ENCODE assay signal across 16 cellular contexts in genomic region chr3:13338231-13338630, GRCh38.
DNase-seq lines count a peak whose midpoint lies in the region; ATAC-seq, FAIRE-seq and TF ChIP-seq lines count a peak whose summit lies in the region.
"Had no signal": no experiment of that assay in that cellular context is flagged by ENCODE, and none has a peak within 500 bp of the region (broad histone marks: within the 10 kb centered on the region; RNA-seq: fewer than 3 reads in every experiment).

No MANE protein-coding gene starts in this region.

- no peak overlapping the region for H3K4ac ChIP-seq in neuronal stem cell (ENCODE audit: low read length)

- no peak overlapping the region for H3K18ac ChIP-seq in neuronal stem cell (ENCODE audit: low read length)

- no peaks in the 10 kb centered on the region for H3K79me1 ChIP-seq in neuronal stem cell (ENCODE audit: low read depth, low read length)

- no peaks in the 10 kb centered on the region for H3K9me3 Mint-ChIP-seq in activated T-cell treated with anti-CD3 and anti-CD28 coated beads, Interleukin-2, amount 50 U/mL, for 24 hours

- DNase-seq in activated T-cell treated with anti-CD3 and anti-CD28 coated beads, Interleukin-2, amount 50 U/mL, for 24 hours, result no peak
- DNase-seq in activated T-cell treated with anti-CD3 and anti-CD28 coated beads, Interleukin-2, amount 50 U/mL, for 48 hours, result no peak
- DNase-seq in GM12878 (ENCODE audit: low read depth, low spot score), result no peak
- no peak for DNase-seq in neuronal stem cell (ENCODE audit: low spot score)
- DNase-seq in NCI-H345 (lab: John Stamatoyannopoulos, UW), result no peak
- no peak for DNase-seq in left cardiac atrium
- DNase-seq in midbrain (lab: John Stamatoyannopoulos, UW), result no peak
- DNase-seq: amygdala; NCI-H1417; NCI-H510A treated with DMSO at 0.1 percent for 48 hours; posterior cingulate gyrus; stimulated activated CD4-positive, alpha-beta T cell treated with anti-CD3 and anti-CD28 coated beads, Interleukin-12 subunit alpha, Interleukin-12 subunit beta, amount 100 ng/mL, for 4 hours; transverse colon had no signal

- CTCF ChIA-PET in GM12878 (lab: Yijun Ruan, JAX), result no interaction called here

- no peak overlapping the region for H2BK5ac ChIP-seq in neuronal stem cell (ENCODE audit: low read length)

- WGBS in GM12878 (ENCODE audit: insufficient coverage, insufficient replicate concordance, low lambda C conversion rate, missing lambda C conversion rate), result 77% methylated on average over 3 of the region's 3 CpGs
- no CpG with 5 or more reads among the region's 3 CpGs for WGBS in neuronal stem cell (ENCODE audit: extremely low coverage in 2 of 2, insufficient read length in 2 of 2, insufficient replicate concordance in 1 of 2), 2 donors

- TF ChIP-seq CTCF in OCI-LY1 (IDR thresholded peaks at IDR 0.05; ENCODE audit: low read length) (no peak), GM12878 (IDR thresholded peaks at IDR 0.05 in 2 of 3, conservative IDR thresholded peaks at IDR 0.05 in 1 of 3; ENCODE audit: control insufficient read depth in 2 of 3, extremely low read depth in 1 of 3, insufficient read depth in 1 of 3, low read depth in 3 of 3, low read length in 3 of 3) (no peak)

- peaks cover 37% of the 10 kb centered on the region for H3K4me1 ChIP-seq in OCI-LY1 (ENCODE audit: insufficient read depth, low read length, severe bottlenecking)
- peaks cover 22% of the 10 kb centered on the region for H3K4me1 ChIP-seq in GM12878 (ENCODE audit: control insufficient read depth, insufficient read depth, low read length)
- no peaks in the 10 kb centered on the region for H3K4me1 ChIP-seq in neuronal stem cell (ENCODE audit: control insufficient read depth in 2 of 2, insufficient read depth in 1 of 2, low read depth in 1 of 2, low read length in 2 of 2)
- H3K4me1 ChIP-seq: transverse colon had no signal

- no peak for TF ChIP-seq RAD21 in GM12878 (IDR thresholded peaks at IDR 0.05; ENCODE audit: insufficient read depth, low read depth, low read length)

- no peak overlapping the region for H2BK15ac ChIP-seq in neuronal stem cell (ENCODE audit: low read length)

- intact Hi-C loops in GM12878 (cut with micrococcal nuclease; ENCODE audit: unreplicated experiment), result loop anchor here (10.0 kb wide), 1 partner anchor 243 kb away; no protein-coding TSS in a partner anchor
- intact Hi-C loops in left cardiac atrium (cut with DNase I), result no loop called here

- H3K36me3 Mint-ChIP-seq in activated T-cell treated with anti-CD3 and anti-CD28 coated beads, Interleukin-2, amount 50 U/mL, for 24 hours (ENCODE audit: low read depth), result peaks cover 100% of the 10 kb centered on the region

- H3K79me2 ChIP-seq in OCI-LY1 (ENCODE audit: insufficient read depth, low read length) (no peaks in the 10 kb centered on the region), GM12878 (ENCODE audit: control insufficient read depth, insufficient read depth, low read length) (no peaks in the 10 kb centered on the region)

- H3K27ac ChIP-seq in OCI-LY1 (ENCODE audit: low read depth, low read length, poor library complexity, severe bottlenecking) (peak overlapping the region; percentile 40), GM12878 (ENCODE audit: control insufficient read depth, insufficient read depth) (no peak overlapping the region), neuronal stem cell (replicated peaks; ENCODE audit: low read length) (no peak overlapping the region)
- H3K27ac ChIP-seq: transverse colon had no signal

- ATAC-seq in GM12878, result no peak
- no peak for ATAC-seq in left cardiac atrium
- ATAC-seq: HepG2, Right ventricle myocardium inferior had no signal

- no peaks in the 10 kb centered on the region for H3K4me1 Mint-ChIP-seq in activated T-cell treated with anti-CD3 and anti-CD28 coated beads, Interleukin-2, amount 50 U/mL, for 24 hours (ENCODE audit: low read depth)

- H3K36me3 ChIP-seq in OCI-LY1 (ENCODE audit: insufficient read depth, low read length), result peaks cover 100% of the 10 kb centered on the region
- H3K36me3 ChIP-seq in GM12878 (ENCODE audit: control insufficient read depth in 2 of 2, insufficient read depth in 2 of 2, low read length in 1 of 2), result peaks cover 45 to 56% of the 10 kb centered on the region in 2 experiments
- peaks cover 47 to 99% of the 10 kb centered on the region in 2 donors for H3K36me3 ChIP-seq in neuronal stem cell (replicated peaks in 1 of 2; ENCODE audit: control insufficient read depth in 2 of 2, insufficient read depth in 2 of 2, low read length in 2 of 2)
- H3K36me3 ChIP-seq: transverse colon had no signal

- H4K91ac ChIP-seq in neuronal stem cell (ENCODE audit: low read depth, low read length, poor library complexity), result no peak overlapping the region

- TF ChIP-seq POLR2A in GM12878 (IDR thresholded peaks at IDR 0.05; ENCODE audit: low read depth, low read length), result no peak

- no peak overlapping the region for H2AFZ ChIP-seq in OCI-LY1 (ENCODE audit: low read length)
- H2AFZ ChIP-seq in GM12878 (ENCODE audit: control insufficient read depth, low read depth, low read length), result no peak overlapping the region
- no peak overlapping the region for H2AFZ ChIP-seq in neuronal stem cell (ENCODE audit: low read length)

- RAD21 ChIA-PET in GM12878 (lab: Charles Lee; ENCODE audit: unreplicated experiment), result no interaction called here

- no peak for FAIRE-seq in GM12878 (lab: Jason Lieb, UNC)
- FAIRE-seq: HepG2 had no signal

- H3K14ac ChIP-seq in neuronal stem cell (ENCODE audit: low read length), result no peak overlapping the region

- H3K9ac ChIP-seq in OCI-LY1 (ENCODE audit: low read length) (no peak overlapping the region), GM12878 (ENCODE audit: control insufficient read depth, insufficient read depth, low read length) (no peak overlapping the region), neuronal stem cell (ENCODE audit: low read depth, low read length, poor library complexity) (peak overlapping the region; percentile 33)

- no peak overlapping the region for H2BK12ac ChIP-seq in neuronal stem cell (ENCODE audit: low read length)

- H2BK120ac ChIP-seq in neuronal stem cell (ENCODE audit: low read depth, low read length), result no peak overlapping the region

- H3K23ac ChIP-seq in neuronal stem cell (ENCODE audit: low read depth, low read length, poor library complexity), result no peak overlapping the region

- no peaks in the 10 kb centered on the region for H3K27me3 Mint-ChIP-seq in activated T-cell treated with anti-CD3 and anti-CD28 coated beads, Interleukin-2, amount 50 U/mL, for 24 hours

- H3K9me3 ChIP-seq in OCI-LY1 (ENCODE audit: low read length) (no peaks in the 10 kb centered on the region), GM12878 (replicated peaks; ENCODE audit: control insufficient read depth, insufficient read depth, low read length) (no peaks in the 10 kb centered on the region), neuronal stem cell (replicated peaks in 1 of 2; ENCODE audit: control insufficient read depth in 2 of 2, insufficient read depth in 1 of 2, low read depth in 1 of 2, low read length in 2 of 2) (peaks cover 0 to 8% of the 10 kb centered on the region in 2 donors)
- H3K9me3 ChIP-seq: transverse colon had no signal

- H3K4me3 ChIP-seq in OCI-LY1 (ENCODE audit: low read depth, low read length, poor library complexity, severe bottlenecking), result no peak overlapping the region
- no peak overlapping the region for H3K4me3 ChIP-seq in GM12878
- no peak overlapping the region for H3K4me3 ChIP-seq in neuronal stem cell (ENCODE audit: low read length in 2 of 2)
- H3K4me3 ChIP-seq: transverse colon had no signal

- in situ Hi-C loops in GM12878 (cut with MboI), result no loop called here

- BruUV-seq in GM12878 (replicated peaks; lab: Mats Ljungman, UMichigan), result no TSS peak

- no peaks in the 10 kb centered on the region for H4K20me1 ChIP-seq in OCI-LY1 (ENCODE audit: insufficient read depth, low read length)
- H4K20me1 ChIP-seq in GM12878 (ENCODE audit: control insufficient read depth, insufficient read depth), result no peaks in the 10 kb centered on the region

- SMC1A ChIA-PET in GM12878 (lab: Charles Lee; ENCODE audit: uncharacterized antibody, unreplicated experiment), result no interaction called here

- TF ChIP-seq EP300 in GM12878 (IDR thresholded peaks at IDR 0.05; ENCODE audit: borderline replicate concordance in 1 of 2, control insufficient read depth in 1 of 2, low read depth in 2 of 2, low read length in 2 of 2), result no peak

- H2AK5ac ChIP-seq in neuronal stem cell (ENCODE audit: low read depth, low read length), result no peak overlapping the region

- H3K4me2 ChIP-seq in OCI-LY1 (ENCODE audit: low read length) (no peak overlapping the region), GM12878 (ENCODE audit: control insufficient read depth, insufficient read depth) (no peak overlapping the region), neuronal stem cell (ENCODE audit: insufficient read depth, low read length, poor library complexity, severe bottlenecking) (no peak overlapping the region)

- H4K8ac ChIP-seq in neuronal stem cell (ENCODE audit: low read depth, low read length), result no peak overlapping the region

- no peaks in the 10 kb centered on the region for H3K27me3 ChIP-seq in OCI-LY1 (ENCODE audit: insufficient read depth, low read length)
- no peaks in the 10 kb centered on the region for H3K27me3 ChIP-seq in GM12878 (replicated peaks in 1 of 2; ENCODE audit: control insufficient read depth in 2 of 2, insufficient read depth in 2 of 2, low read length in 1 of 2)
- H3K27me3 ChIP-seq in neuronal stem cell (ENCODE audit: control insufficient read depth in 3 of 3, insufficient read depth in 3 of 3, low read depth in 1 of 3, low read length in 3 of 3), result no peaks in the 10 kb centered on the region
- H3K27me3 ChIP-seq: transverse colon had no signal

- 0 out of 2 replicates have a peak, but pooled peaks cover 6% of the 10 kb centered on the region for H3F3A ChIP-seq in OCI-LY1 (ENCODE audit: insufficient read depth, low read length)

- no peak overlapping the region for H3K4me3 Mint-ChIP-seq in activated T-cell treated with anti-CD3 and anti-CD28 coated beads, Interleukin-2, amount 50 U/mL, for 24 hours

- POLR2A ChIA-PET in GM12878 (lab: Charles Lee), result no interaction called here

- no peaks in the 10 kb centered on the region for H3K9me2 ChIP-seq in OCI-LY1 (ENCODE audit: low read depth, low read length)

- H3K27ac Mint-ChIP-seq in activated T-cell treated with anti-CD3 and anti-CD28 coated beads, Interleukin-2, amount 50 U/mL, for 24 hours, result peak overlapping the region; percentile 76

TF ChIP-seq in GM12878, 131 proteins besides CTCF, POLR2A, EP300 and RAD21 (continues in another document):
- TF ChIP-seq ZNF622 (IDR thresholded peaks at IDR 0.05), result no peak
- TF ChIP-seq CBFB (IDR thresholded peaks at IDR 0.05; ENCODE audit: low read depth), result no peak
- TF ChIP-seq CHD4 (IDR thresholded peaks at IDR 0.05), result no peak
